ENCODE assay signal across 23 cellular contexts in the genomic region with DNA sequence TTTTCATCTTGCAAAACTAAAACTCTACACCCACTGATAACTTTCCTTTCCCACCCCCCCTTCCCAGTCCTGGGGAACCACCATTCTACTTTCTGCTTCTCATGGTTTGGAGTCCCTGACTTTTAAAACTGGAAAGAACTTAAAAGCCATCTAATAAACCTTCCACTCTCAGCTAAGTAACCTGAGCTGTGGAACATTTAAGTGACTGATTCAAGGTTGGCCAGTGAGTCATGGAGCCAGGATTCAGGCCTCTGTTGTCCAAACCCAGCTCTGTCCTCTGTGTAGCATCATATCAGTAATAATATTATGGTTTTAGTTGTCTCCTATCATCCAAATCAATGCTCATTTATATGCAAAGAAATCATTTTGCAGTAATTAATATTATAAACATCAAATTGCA.
DNase-seq lines count a peak whose midpoint lies in the region; ATAC-seq and TF ChIP-seq lines count a peak whose summit lies in the region.
"Had no signal": no experiment of that assay in that cellular context is flagged by ENCODE, and none has a peak within 500 bp of the region (broad histone marks: within the 10 kb centered on the region; RNA-seq: fewer than 3 reads in every experiment).

No MANE protein-coding gene starts in this region.

- CTCF ChIA-PET in MCF 10A (lab: Yijun Ruan, JAX), result interaction anchor here (1.3 kb wide), 1 partner anchor 21 kb away, joined by 4 read pairs; no protein-coding TSS in a partner anchor

- H3K36me3 ChIP-seq in breast epithelium (no peaks in the 10 kb centered on the region), brain microvascular endothelial cell (replicated peaks) (no peaks in the 10 kb centered on the region)
- H3K36me3 ChIP-seq: BLaER1 treated with 17β-estradiol and CSF1 and Interleukin-3, amounts not matched to agents 10 nM and 100 nM; SJSA1 had no signal

- no peaks in the 10 kb centered on the region for H3K27me3 ChIP-seq in breast epithelium
- no peaks in the 10 kb centered on the region for H3K27me3 ChIP-seq in brain microvascular endothelial cell (replicated peaks)
- H3K27me3 ChIP-seq: BLaER1 treated with 17β-estradiol and CSF1 and Interleukin-3, amounts not matched to agents 10 nM and 100 nM; SJSA1 had no signal

- H3K9me3 ChIP-seq in breast epithelium, result peaks cover 0 to 3% of the 10 kb centered on the region in 2 donors
- H3K9me3 ChIP-seq: BLaER1 treated with 17β-estradiol and CSF1 and Interleukin-3, amounts not matched to agents 10 nM and 100 nM; Caco-2; SJSA1 had no signal

- no peaks in the 10 kb centered on the region for H3K27me3 Mint-ChIP-seq in MCF 10A (ENCODE audit: insufficient read depth, unreplicated experiment)
- H3K27me3 Mint-ChIP-seq: CD4-positive, alpha-beta memory T cell had no signal

- POLR2A ChIA-PET in MCF 10A (lab: Yijun Ruan, JAX), result no interaction called here

- ATAC-seq in left ventricle myocardium superior (no peak), GM19035 (IDR thresholded peaks at IDR 0.05; ENCODE audit: unreplicated experiment) (no peak)
- ATAC-seq: Right ventricle myocardium inferior had no signal

- in situ Hi-C loops in brain microvascular endothelial cell (cut with HindIII; ENCODE audit: low pct_ligation_motif_present, low sequenced_read_pairs), result no loop called here

- no peaks in the 10 kb centered on the region for H3K4me1 ChIP-seq in breast epithelium
- H3K4me1 ChIP-seq: BLaER1 treated with 17β-estradiol and CSF1 and Interleukin-3, amounts not matched to agents 10 nM and 100 nM had no signal

- no TSS peak for BruUV-seq in MCF 10A (replicated peaks; lab: Mats Ljungman, UMichigan)

- DNase-seq in MCF 10A (ENCODE audit: unreplicated experiment) (peak; percentile 22), breast epithelium (ENCODE audit: low spot score in 2 of 2) (no peak), brain microvascular endothelial cell (peak; percentile 44), fibroblast of pulmonary artery (ENCODE audit: low read depth) (peak; percentile 6), stromal cell of bone marrow (ENCODE audit: low read depth) (peak; percentile 24), left ventricle myocardium superior (no peak), mucosa of gallbladder (ENCODE audit: low spot score) (no peak)
- DNase-seq: ACHN; Caco-2; CD4-positive, alpha-beta memory T cell; DMS 273 treated with DMSO at 0.1 percent for 48 hours; DND-41; Kasumi-1; NCI-H1092 treated with DMSO at 0.1 percent for 48 hours; NCI-H146; NCI-H2029; NCI-H345; NCI-H524 had no signal

- no peak overlapping the region for H3K27ac Mint-ChIP-seq in MCF 10A (ENCODE audit: low read depth, unreplicated experiment)
- H3K27ac Mint-ChIP-seq: CD4-positive, alpha-beta memory T cell had no signal

- H3K4me3 ChIP-seq in breast epithelium, result no peak overlapping the region
- H3K4me3 ChIP-seq in brain microvascular endothelial cell (ENCODE audit: low read depth, low read length), result no peak overlapping the region
- no peak overlapping the region for H3K4me3 ChIP-seq in fibroblast of pulmonary artery (replicated peaks; ENCODE audit: low read depth, low read length)
- H3K4me3 ChIP-seq: BLaER1 treated with 17β-estradiol and CSF1 and Interleukin-3, amounts not matched to agents 10 nM and 100 nM; SJSA1 had no signal

- peaks cover 7% of the 10 kb centered on the region for H3K9me3 Mint-ChIP-seq in MCF 10A (ENCODE audit: unreplicated experiment)

- no peaks in the 10 kb centered on the region for H3K36me3 Mint-ChIP-seq in MCF 10A (ENCODE audit: insufficient read depth, unreplicated experiment)
- H3K36me3 Mint-ChIP-seq: CD4-positive, alpha-beta memory T cell had no signal

- H3K27ac ChIP-seq in breast epithelium (no peak overlapping the region), brain microvascular endothelial cell (no peak overlapping the region)
- H3K27ac ChIP-seq: 22Rv1; BLaER1 treated with 17β-estradiol and CSF1 and Interleukin-3, amounts not matched to agents 10 nM and 100 nM; SJSA1 had no signal

- no peak for TF ChIP-seq POLR2A in breast epithelium (IDR thresholded peaks at IDR 0.05)

- no peak for TF ChIP-seq CTCF in MCF 10A (IDR thresholded peaks at IDR 0.05; ENCODE audit: unreplicated experiment)
- no peak for TF ChIP-seq CTCF in breast epithelium (IDR thresholded peaks at IDR 0.05)
- TF ChIP-seq CTCF in brain microvascular endothelial cell (IDR thresholded peaks at IDR 0.05; ENCODE audit: low read depth, low read length, missing control alignments), result no peak
- TF ChIP-seq CTCF in fibroblast of pulmonary artery (IDR thresholded peaks at IDR 0.05; ENCODE audit: low read length, missing control alignments), result no peak

- intact Hi-C loops in MCF 10A (cut with micrococcal nuclease), result no loop called here
- intact Hi-C loops in breast epithelium (cut with DNase I; ENCODE audit: low total_unique reads), result no loop called here
- intact Hi-C loops in left ventricle myocardium superior (cut with micrococcal nuclease), result no loop called here

- no peak overlapping the region for H3K4me3 Mint-ChIP-seq in MCF 10A (ENCODE audit: unreplicated experiment)
- H3K4me3 Mint-ChIP-seq: CD4-positive, alpha-beta memory T cell had no signal

- H3K4me1 Mint-ChIP-seq in MCF 10A (ENCODE audit: insufficient read depth, unreplicated experiment), result no peaks in the 10 kb centered on the region
- H3K4me1 Mint-ChIP-seq: CD4-positive, alpha-beta memory T cell had no signal

Comparison
In these comparisons a context has a peak if more than half of its experiments do, and no peak if none do; other contexts are left out.
1. DNase-seq: peak in MCF 10A (single experiment), brain microvascular endothelial cell (single experiment), fibroblast of pulmonary artery (single experiment) and stromal cell of bone marrow (single experiment); none in breast epithelium (0 of 2), left ventricle myocardium superior (single experiment) and mucosa of gallbladder (single experiment).